ENCODE assay signal across 8 cellular contexts in genomic region chr7:92810242-92810611, GRCh38. TPM values are rescaled to one million over a fixed set of nuclear protein-coding genes. Genes with fewer than 3 reads are reported as not detected.
DNase-seq lines count a peak whose midpoint lies in the region; ATAC-seq and TF ChIP-seq lines count a peak whose summit lies in the region.

No MANE protein-coding gene starts in this region.

- H3K4me1 ChIP-seq in OCI-LY1 (ENCODE audit: insufficient read depth, low read length, severe bottlenecking): peaks cover 61% of the 10 kb centered on the region

- H2AFZ ChIP-seq in OCI-LY1 (ENCODE audit: low read length): no peak overlapping the region

- H3K9me3 ChIP-seq in OCI-LY1 (ENCODE audit: low read length): peaks cover 3% of the 10 kb centered on the region

- TF ChIP-seq CTCF in OCI-LY1 (IDR thresholded peaks at IDR 0.05; ENCODE audit: low read length) (no peak), fibroblast of pulmonary artery (IDR thresholded peaks at IDR 0.05; ENCODE audit: low read length, missing control alignments) (no peak)

- H3K27ac ChIP-seq in OCI-LY1 (ENCODE audit: low read depth, low read length, poor library complexity, severe bottlenecking): peak overlapping the region; percentile 89

- peaks cover 19% of the 10 kb centered on the region for H3K36me3 ChIP-seq in OCI-LY1 (ENCODE audit: insufficient read depth, low read length)

- H3K4me2 ChIP-seq in OCI-LY1 (ENCODE audit: low read length): peak overlapping the region; percentile 46

- peaks cover 55% of the 10 kb centered on the region for H3K79me2 ChIP-seq in OCI-LY1 (ENCODE audit: insufficient read depth, low read length)

- H4K20me1 ChIP-seq in OCI-LY1 (ENCODE audit: insufficient read depth, low read length): no peaks in the 10 kb centered on the region

- H3K9ac ChIP-seq in OCI-LY1 (ENCODE audit: low read length): peak overlapping the region; percentile 41

- intact Hi-C loops in sciatic nerve (cut with DNase I): no loop called here

- ATAC-seq in GM18909 (IDR thresholded peaks at IDR 0.05; ENCODE audit: poor library complexity, unreplicated experiment) (peak; percentile 28), HG02798 (IDR thresholded peaks at IDR 0.05; ENCODE audit: poor library complexity, unreplicated experiment) (peak; percentile 26), sciatic nerve (no peak)

- DNase-seq in fibroblast of pulmonary artery (ENCODE audit: low read depth) (peak; percentile 63), middle frontal gyrus (ENCODE audit: extremely low spot score, low spot score) (no peak), NCI-H2081 (lab: John Stamatoyannopoulos, UW) (no peak), H4 (ENCODE audit: low spot score) (no peak), sciatic nerve (ENCODE audit: low spot score) (no peak)

- no peaks in the 10 kb centered on the region for H3K27me3 ChIP-seq in OCI-LY1 (ENCODE audit: insufficient read depth, low read length)

- no peaks in the 10 kb centered on the region for H3K9me2 ChIP-seq in OCI-LY1 (ENCODE audit: low read depth, low read length)

- H3K4me3 ChIP-seq in OCI-LY1 (ENCODE audit: low read depth, low read length, poor library complexity, severe bottlenecking) (peak overlapping the region; percentile 32), fibroblast of pulmonary artery (replicated peaks; ENCODE audit: low read depth, low read length) (no peak overlapping the region)

- peaks cover 7% of the 10 kb centered on the region for H3F3A ChIP-seq in OCI-LY1 (ENCODE audit: insufficient read depth, low read length)

RNA-seq across cellular contexts. Expression of gene CDK6, which starts 26.1 kb away (rescaled TPM):
- total RNA-seq in H4 (2014; rRNA removed; shearing (Covaris generic)): 49.2 and 59.7 TPM in 2 replicates
- total RNA-seq in sciatic nerve: 31.0 TPM
